1 cellular context compared by ENCODE assay signal in the genomic region with DNA sequence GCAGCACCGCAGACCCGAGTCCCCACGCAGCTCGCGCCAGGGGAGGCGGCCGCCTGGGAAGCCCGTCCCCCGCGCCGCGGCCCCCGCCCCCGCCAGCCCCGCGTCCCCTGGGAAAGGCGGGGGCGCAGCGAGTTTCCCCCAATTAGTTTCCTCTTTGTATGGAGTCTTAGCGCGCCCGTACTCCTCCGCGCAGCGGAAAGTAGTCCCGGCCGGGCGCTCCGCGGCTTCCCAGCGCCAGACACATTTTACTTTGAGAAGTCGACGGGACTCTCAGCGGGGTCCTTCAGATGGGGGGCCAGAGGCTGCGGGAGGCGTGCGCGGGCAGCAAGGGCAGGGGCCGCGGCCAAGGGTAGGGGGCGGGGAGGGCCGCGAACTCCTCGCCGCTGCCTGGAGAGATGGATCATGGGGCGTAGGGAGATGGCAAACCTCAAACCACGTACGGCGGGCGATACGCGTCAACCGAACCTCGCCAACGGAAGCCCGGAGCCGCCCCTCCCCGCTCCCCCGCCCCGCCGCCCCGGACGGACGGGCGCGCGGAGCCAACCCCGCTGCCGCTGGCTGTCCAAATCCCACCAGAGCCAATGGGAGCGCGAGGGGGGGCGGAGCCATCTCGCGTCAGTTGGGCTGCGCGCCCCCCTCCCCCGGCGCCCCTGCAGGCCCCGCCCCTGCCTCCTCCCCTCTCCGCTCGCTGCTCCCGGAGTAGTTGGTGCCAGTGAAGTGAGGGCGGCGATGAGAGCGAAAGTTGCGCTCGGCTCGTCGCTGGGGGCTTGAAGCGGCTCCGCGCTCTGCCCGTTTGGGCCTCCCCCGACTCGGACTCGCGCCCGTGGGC.
TF ChIP-seq lines count a peak whose summit lies in the region.

Gene RCOR1, plus strand, starts transcription at position 706 of the 829 bp plus-strand sequence. CDS start 238 bp downstream, outside the sequence.

TF ChIP-seq in GM12878, 131 proteins besides CTCF, POLR2A, EP300 and RAD21 (continued from another document and continues in another):
- TF ChIP-seq ESRRA (IDR thresholded peaks at IDR 0.05; ENCODE audit: low read length) (no peak; the same call in 1 of the 2 replicates), ZZZ3 (IDR thresholded peaks at IDR 0.05; ENCODE audit: control insufficient read depth, insufficient read length, low read depth) (no peak), YY1 (IDR thresholded peaks at IDR 0.05; ENCODE audit: low read depth, low read length) (peak; percentile 85), RUNX3 (IDR thresholded peaks at IDR 0.05; ENCODE audit: low read length) (peak; percentile 86), SIN3A (IDR thresholded peaks at IDR 0.05; ENCODE audit: low read depth, low read length) (no peak), CEBPZ (IDR thresholded peaks at IDR 0.05; ENCODE audit: low read depth, low read length) (no peak), PBX3 (IDR thresholded peaks at IDR 0.05; ENCODE audit: insufficient replicate concordance, low read depth, low read length) (peak; percentile 89), ETV6 (conservative IDR thresholded peaks at IDR 0.05 in 1 of 2, IDR thresholded peaks at IDR 0.05 in 1 of 2; ENCODE audit: borderline replicate concordance in 1 of 2, low read depth in 1 of 2) (peak in 1 of 2 experiments; percentile 65; a peak in 2 of 4 replicates), SP1 (IDR thresholded peaks at IDR 0.05; ENCODE audit: low read depth, low read length) (peak; percentile 74), STAT1 (conservative IDR thresholded peaks at IDR 0.05) (no peak), BACH1 (IDR thresholded peaks at IDR 0.05; ENCODE audit: borderline replicate concordance) (0 out of 2 replicates have a peak, but pooled peaks have one; percentile 34), EZH2 (IDR thresholded peaks at IDR 0.05; ENCODE audit: borderline replicate concordance, control insufficient read depth, low read depth, low read length) (no peak), IKZF1 (conservative IDR thresholded peaks at IDR 0.05) (peak; percentile 89), SMAD5 (IDR thresholded peaks at IDR 0.05; ENCODE audit: low read depth) (peak; percentile 53; the same call in 1 of the 2 replicates), PML (IDR thresholded peaks at IDR 0.05; ENCODE audit: low read length) (peak; percentile 83; the same call in 1 of the 2 replicates), CBX5 (IDR thresholded peaks at IDR 0.05; ENCODE audit: low read depth) (peak; percentile 61; the same call in 1 of the 2 replicates), NR2C1 (IDR thresholded peaks at IDR 0.05) (no peak), ZBTB33 (IDR thresholded peaks at IDR 0.05) (no peak), IKZF2 (IDR thresholded peaks at IDR 0.05) (peak; percentile 93 to 96), NR2C2 (IDR thresholded peaks at IDR 0.05; ENCODE audit: borderline replicate concordance, control insufficient read depth, insufficient read length, low read depth) (no peak), GABPA (IDR thresholded peaks at IDR 0.05; ENCODE audit: low read depth) (0 out of 2 replicates have a peak, but pooled peaks have one; percentile 25), KAT2A (conservative IDR thresholded peaks at IDR 0.05; ENCODE audit: control insufficient read depth, low read depth, low read length) (no peak), WRNIP1 (IDR thresholded peaks at IDR 0.05; ENCODE audit: borderline replicate concordance, low read depth, low read length) (no peak), SIX5 (IDR thresholded peaks at IDR 0.05; ENCODE audit: low read depth, low read length, severe bottlenecking) (no peak), RELA (IDR thresholded peaks at IDR 0.05; ENCODE audit: borderline replicate concordance, partially characterized antibody) (peak; percentile 52), JUNB (IDR thresholded peaks at IDR 0.05) (no peak), TARDBP (IDR thresholded peaks at IDR 0.05; ENCODE audit: borderline replicate concordance) (peak; percentile 92), CBX3 (IDR thresholded peaks at IDR 0.05; ENCODE audit: borderline replicate concordance, low read depth) (no peak), ELK1 (IDR thresholded peaks at IDR 0.05; ENCODE audit: low read depth, low read length) (no peak), STAT3 (IDR thresholded peaks at IDR 0.05; ENCODE audit: low read depth, low read length) (no peak), ZNF687 (IDR thresholded peaks at IDR 0.05) (0 out of 2 replicates have a peak, but pooled peaks have one; percentile 18), PAX8 (IDR thresholded peaks at IDR 0.05) (no peak), ZNF622 (IDR thresholded peaks at IDR 0.05) (no peak; the same call in 1 of the 2 replicates), MXI1 (IDR thresholded peaks at IDR 0.05; ENCODE audit: low read depth, low read length) (no peak), HDGF (IDR thresholded peaks at IDR 0.05) (no peak), SREBF1 (IDR thresholded peaks at IDR 0.05; ENCODE audit: low read length) (no peak)
- TF ChIP-seq, protein P1, sequence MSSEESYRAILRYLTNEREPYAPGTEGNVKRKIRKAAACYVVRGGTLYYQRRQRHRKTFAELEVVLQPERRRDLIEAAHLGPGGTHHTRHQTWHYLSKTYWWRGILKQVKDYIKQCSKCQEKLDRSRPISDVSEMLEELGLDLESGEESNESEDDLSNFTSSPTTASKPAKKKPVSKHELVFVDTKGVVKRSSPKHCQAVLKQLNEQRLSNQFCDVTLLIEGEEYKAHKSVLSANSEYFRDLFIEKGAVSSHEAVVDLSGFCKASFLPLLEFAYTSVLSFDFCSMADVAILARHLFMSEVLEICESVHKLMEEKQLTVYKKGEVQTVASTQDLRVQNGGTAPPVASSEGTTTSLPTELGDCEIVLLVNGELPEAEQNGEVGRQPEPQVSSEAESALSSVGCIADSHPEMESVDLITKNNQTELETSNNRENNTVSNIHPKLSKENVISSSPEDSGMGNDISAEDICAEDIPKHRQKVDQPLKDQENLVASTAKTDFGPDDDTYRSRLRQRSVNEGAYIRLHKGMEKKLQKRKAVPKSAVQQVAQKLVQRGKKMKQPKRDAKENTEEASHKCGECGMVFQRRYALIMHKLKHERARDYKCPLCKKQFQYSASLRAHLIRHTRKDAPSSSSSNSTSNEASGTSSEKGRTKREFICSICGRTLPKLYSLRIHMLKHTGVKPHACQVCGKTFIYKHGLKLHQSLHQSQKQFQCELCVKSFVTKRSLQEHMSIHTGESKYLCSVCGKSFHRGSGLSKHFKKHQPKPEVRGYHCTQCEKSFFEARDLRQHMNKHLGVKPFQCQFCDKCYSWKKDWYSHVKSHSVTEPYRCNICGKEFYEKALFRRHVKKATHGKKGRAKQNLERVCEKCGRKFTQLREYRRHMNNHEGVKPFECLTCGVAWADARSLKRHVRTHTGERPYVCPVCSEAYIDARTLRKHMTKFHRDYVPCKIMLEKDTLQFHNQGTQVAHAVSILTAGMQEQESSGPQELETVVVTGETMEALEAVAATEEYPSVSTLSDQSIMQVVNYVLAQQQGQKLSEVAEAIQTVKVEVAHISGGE (CRISPR knock-in tag; IDR thresholded peaks at IDR 0.05), result no peak
- TF ChIP-seq, protein P2, sequence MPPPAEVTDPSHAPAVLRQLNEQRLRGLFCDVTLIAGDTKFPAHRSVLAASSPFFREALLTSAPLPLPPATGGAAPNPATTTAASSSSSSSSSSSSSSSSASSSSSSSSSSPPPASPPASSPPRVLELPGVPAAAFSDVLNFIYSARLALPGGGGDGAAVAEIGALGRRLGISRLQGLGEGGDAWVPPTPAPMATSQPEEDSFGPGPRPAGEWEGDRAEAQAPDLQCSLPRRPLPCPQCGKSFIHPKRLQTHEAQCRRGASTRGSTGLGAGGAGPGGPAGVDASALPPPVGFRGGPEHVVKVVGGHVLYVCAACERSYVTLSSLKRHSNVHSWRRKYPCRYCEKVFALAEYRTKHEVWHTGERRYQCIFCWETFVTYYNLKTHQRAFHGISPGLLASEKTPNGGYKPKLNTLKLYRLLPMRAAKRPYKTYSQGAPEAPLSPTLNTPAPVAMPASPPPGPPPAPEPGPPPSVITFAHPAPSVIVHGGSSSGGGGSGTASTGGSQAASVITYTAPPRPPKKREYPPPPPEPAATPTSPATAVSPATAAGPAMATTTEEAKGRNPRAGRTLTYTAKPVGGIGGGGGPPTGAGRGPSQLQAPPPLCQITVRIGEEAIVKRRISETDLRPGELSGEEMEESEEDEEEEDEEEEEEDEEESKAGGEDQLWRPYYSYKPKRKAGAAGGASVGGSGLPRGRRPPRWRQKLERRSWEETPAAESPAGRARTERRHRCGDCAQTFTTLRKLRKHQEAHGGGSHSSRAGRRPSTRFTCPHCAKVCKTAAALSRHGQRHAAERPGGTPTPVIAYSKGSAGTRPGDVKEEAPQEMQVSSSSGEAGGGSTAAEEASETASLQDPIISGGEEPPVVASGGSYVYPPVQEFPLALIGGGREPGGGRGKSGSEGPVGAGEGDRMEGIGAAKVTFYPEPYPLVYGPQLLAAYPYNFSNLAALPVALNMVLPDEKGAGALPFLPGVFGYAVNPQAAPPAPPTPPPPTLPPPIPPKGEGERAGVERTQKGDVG (CRISPR knock-in tag; IDR thresholded peaks at IDR 0.05), result no peak
